ENCODE assay signal across 22 cellular contexts in the genomic region with DNA sequence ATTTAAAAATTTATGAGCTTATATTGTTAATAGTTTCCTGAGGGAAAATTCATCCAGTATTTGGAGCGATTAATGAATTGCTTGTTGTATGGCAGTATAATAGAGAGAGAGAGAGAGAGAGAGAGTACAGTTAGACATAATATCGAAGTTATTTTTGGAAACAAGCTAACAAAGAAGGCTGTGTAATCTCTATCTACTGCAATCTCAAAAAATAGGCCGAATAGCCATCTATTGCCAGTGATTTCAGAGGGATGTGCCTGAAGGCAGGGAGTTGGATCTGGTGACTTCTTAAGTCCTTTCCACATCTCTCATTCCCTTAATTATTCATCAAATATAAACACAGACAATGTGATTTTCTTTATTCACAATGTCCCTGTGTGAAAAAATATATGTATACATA.
A peak's percentile ranks its signal among the peaks of the same experiment; 100 is the strongest.
DNase-seq lines count a peak whose midpoint lies in the region; ATAC-seq and TF ChIP-seq lines count a peak whose summit lies in the region.
"Had no signal": no experiment of that assay in that cellular context is flagged by ENCODE, and none has a peak within 500 bp of the region (broad histone marks: within the 10 kb centered on the region; RNA-seq: fewer than 3 reads in every experiment).

No MANE protein-coding gene starts in this region.

- no peaks in the 10 kb centered on the region for H3K27me3 Mint-ChIP-seq in naive thymus-derived CD4-positive, alpha-beta T cell
- H3K27me3 Mint-ChIP-seq: activated naive CD8-positive, alpha-beta T cell treated with anti-CD3 and anti-CD28 coated beads for 36 hours; CD4-positive, CD25-positive, alpha-beta regulatory T cell; stimulated activated naive B cell treated with anti-CD40 and anti-IgM and Interleukin-4, amounts not matched to agents 10 μg/mL and 1 μg/mL and 100 μg/mL, for 72 hours had no signal

- no peak overlapping the region for H3K27ac ChIP-seq in naive thymus-derived CD4-positive, alpha-beta T cell (ENCODE audit: low read depth, low read length)
- H3K27ac ChIP-seq: coronary artery, ovary had no signal

- peaks cover 0 to 1% (median 0%) of the 10 kb centered on the region in 7 donors for H3K4me1 Mint-ChIP-seq in naive thymus-derived CD4-positive, alpha-beta T cell
- H3K4me1 Mint-ChIP-seq in stimulated activated effector memory CD8-positive, alpha-beta T cell treated with anti-CD3 and anti-CD28 coated beads, Interleukin-12 subunit alpha, Interleukin-12 subunit beta, amount 100 ng/mL, for 72 hours: no peaks in the 10 kb centered on the region
- H3K4me1 Mint-ChIP-seq: activated naive CD8-positive, alpha-beta T cell treated with anti-CD3 and anti-CD28 coated beads for 36 hours; CD4-positive, CD25-positive, alpha-beta regulatory T cell; stimulated activated naive B cell treated with anti-CD40 and anti-IgM and Interleukin-4, amounts not matched to agents 10 μg/mL and 1 μg/mL and 100 μg/mL, for 72 hours had no signal

- no peak overlapping the region for H3K27ac Mint-ChIP-seq in naive thymus-derived CD4-positive, alpha-beta T cell
- H3K27ac Mint-ChIP-seq in stimulated activated effector memory CD8-positive, alpha-beta T cell treated with anti-CD3 and anti-CD28 coated beads, Interleukin-12 subunit alpha, Interleukin-12 subunit beta, amount 100 ng/mL, for 72 hours: no peak overlapping the region
- H3K27ac Mint-ChIP-seq: activated naive CD8-positive, alpha-beta T cell treated with anti-CD3 and anti-CD28 coated beads for 36 hours; CD4-positive, CD25-positive, alpha-beta regulatory T cell; stimulated activated naive B cell treated with anti-CD40 and anti-IgM and Interleukin-4, amounts not matched to agents 10 μg/mL and 1 μg/mL and 100 μg/mL, for 72 hours; WTC11 had no signal

- H3K9me3 ChIP-seq in naive thymus-derived CD4-positive, alpha-beta T cell (ENCODE audit: control insufficient read depth in 2 of 3, low read length in 3 of 3): no peaks in the 10 kb centered on the region
- H3K9me3 ChIP-seq: ovary had no signal

- CTCF ChIA-PET in naive thymus-derived CD4-positive, alpha-beta T cell (lab: Charles Lee): no interaction called here

- ATAC-seq in left ventricle myocardium superior: peak; percentile 42
- ATAC-seq in naive thymus-derived CD4-positive, alpha-beta T cell: no peak
- no peak for ATAC-seq in HG03045 (IDR thresholded peaks at IDR 0.05; ENCODE audit: unreplicated experiment)
- ATAC-seq in stimulated activated effector memory CD8-positive, alpha-beta T cell treated with anti-CD3 and anti-CD28 coated beads, Interleukin-12 subunit alpha, Interleukin-12 subunit beta, amount 100 ng/mL, for 72 hours: no peak
- no peak for ATAC-seq in stimulated activated naive CD8-positive, alpha-beta T cell treated with anti-CD3 and anti-CD28 coated beads, Interleukin-15, Interleukin-2, amounts not matched to agents 100 U/mL and 50 U/mL, for 24 hours
- ATAC-seq: stimulated activated naive B cell treated with anti-CD40 and anti-IgM and Interleukin-4, amounts not matched to agents 10 μg/mL and 1 μg/mL and 100 μg/mL, for 72 hours; WTC11 had no signal

- H3K4me3 Mint-ChIP-seq in naive thymus-derived CD4-positive, alpha-beta T cell: no peak overlapping the region
- H3K4me3 Mint-ChIP-seq in stimulated activated effector memory CD8-positive, alpha-beta T cell treated with anti-CD3 and anti-CD28 coated beads, Interleukin-12 subunit alpha, Interleukin-12 subunit beta, amount 100 ng/mL, for 72 hours: no peak overlapping the region
- H3K4me3 Mint-ChIP-seq: activated naive CD8-positive, alpha-beta T cell treated with anti-CD3 and anti-CD28 coated beads for 36 hours; CD4-positive, CD25-positive, alpha-beta regulatory T cell; stimulated activated naive B cell treated with anti-CD40 and anti-IgM and Interleukin-4, amounts not matched to agents 10 μg/mL and 1 μg/mL and 100 μg/mL, for 72 hours; WTC11 had no signal

- no peak for TF ChIP-seq CTCF in choroid plexus epithelial cell (conservative IDR thresholded peaks at IDR 0.05; ENCODE audit: low read depth, low read length)

- no peak overlapping the region for H3K4me3 ChIP-seq in choroid plexus epithelial cell (ENCODE audit: low read depth, low read length)
- no peak overlapping the region for H3K4me3 ChIP-seq in naive thymus-derived CD4-positive, alpha-beta T cell (ENCODE audit: low read length)
- H3K4me3 ChIP-seq: coronary artery, lung, ovary had no signal

- H3K27me3 ChIP-seq in naive thymus-derived CD4-positive, alpha-beta T cell (ENCODE audit: control insufficient read depth in 2 of 2, insufficient read depth in 2 of 2, low read length in 2 of 2): no peaks in the 10 kb centered on the region
- H3K27me3 ChIP-seq: ovary had no signal

- DNase-seq in NCI-H69 (lab: John Stamatoyannopoulos, UW): peak; percentile 31
- peak; percentile 23 for DNase-seq in choroid plexus epithelial cell (ENCODE audit: low read depth)
- no peak for DNase-seq in left ventricle myocardium superior
- peak; percentile 34 for DNase-seq in retina
- no peak for DNase-seq in naive thymus-derived CD4-positive, alpha-beta T cell
- no peak for DNase-seq in stimulated activated effector memory CD8-positive, alpha-beta T cell treated with anti-CD3 and anti-CD28 coated beads, Interleukin-12 subunit alpha, Interleukin-12 subunit beta, amount 100 ng/mL, for 72 hours (ENCODE audit: low spot score in 2 of 2)
- DNase-seq in stimulated activated naive CD8-positive, alpha-beta T cell treated with anti-CD3 and anti-CD28 coated beads, Interleukin-15, Interleukin-2, amounts not matched to agents 100 U/mL and 50 U/mL, for 24 hours: no peak
- DNase-seq: activated CD4-positive, alpha-beta T cell treated with anti-CD3 and anti-CD28 coated beads, Interleukin-2, amount 50 U/mL, for 4 hours; activated CD8-positive, alpha-beta memory T cell treated with anti-CD3 and anti-CD28 coated beads, Interleukin-2, amount 50 U/mL, for 48 hours; activated naive CD8-positive, alpha-beta T cell treated with anti-CD3 and anti-CD28 coated beads for 36 hours; CD4-positive, CD25-positive, alpha-beta regulatory T cell; DMS 273 treated with DMSO at 0.1 percent for 48 hours; islet precursor cell; NCI-H1105; NCI-H510A; ovary; small intestine; stimulated activated naive B cell treated with anti-CD40 and anti-IgM and Interleukin-4, amounts not matched to agents 10 μg/mL and 1 μg/mL and 100 μg/mL, for 72 hours had no signal

- peaks cover 0 to 13% (median 3%) of the 10 kb centered on the region in 5 donors for H3K36me3 Mint-ChIP-seq in naive thymus-derived CD4-positive, alpha-beta T cell
- H3K36me3 Mint-ChIP-seq in stimulated activated effector memory CD8-positive, alpha-beta T cell treated with anti-CD3 and anti-CD28 coated beads, Interleukin-12 subunit alpha, Interleukin-12 subunit beta, amount 100 ng/mL, for 72 hours: no peaks in the 10 kb centered on the region
- H3K36me3 Mint-ChIP-seq: activated naive CD8-positive, alpha-beta T cell treated with anti-CD3 and anti-CD28 coated beads for 36 hours; stimulated activated naive B cell treated with anti-CD40 and anti-IgM and Interleukin-4, amounts not matched to agents 10 μg/mL and 1 μg/mL and 100 μg/mL, for 72 hours had no signal

- no peaks in the 10 kb centered on the region for H3K36me3 ChIP-seq in naive thymus-derived CD4-positive, alpha-beta T cell (ENCODE audit: control insufficient read depth in 2 of 3, insufficient read depth in 3 of 3, low read length in 3 of 3)
- H3K36me3 ChIP-seq: ovary had no signal

- intact Hi-C loops in left ventricle myocardium superior (cut with micrococcal nuclease): no loop called here
- intact Hi-C loops in naive thymus-derived CD4-positive, alpha-beta T cell (cut with micrococcal nuclease): no loop called here

- H3K9me3 Mint-ChIP-seq in naive thymus-derived CD4-positive, alpha-beta T cell: peaks cover 0 to 21% (median 6%) of the 10 kb centered on the region in 11 donors
- H3K9me3 Mint-ChIP-seq in stimulated activated effector memory CD8-positive, alpha-beta T cell treated with anti-CD3 and anti-CD28 coated beads, Interleukin-12 subunit alpha, Interleukin-12 subunit beta, amount 100 ng/mL, for 72 hours: peaks cover 4% of the 10 kb centered on the region

- no peaks in the 10 kb centered on the region for H3K4me1 ChIP-seq in naive thymus-derived CD4-positive, alpha-beta T cell (ENCODE audit: control insufficient read depth in 2 of 2, insufficient read depth in 2 of 2, low read length in 2 of 2)

- POLR2A ChIA-PET in naive thymus-derived CD4-positive, alpha-beta T cell (lab: Charles Lee): no interaction called here

Comparison
In these comparisons a context has a peak if more than half of its experiments do, and no peak if none do; other contexts are left out.
1. DNase-seq: peak in NCI-H69 (single experiment), choroid plexus epithelial cell (single experiment) and retina (single experiment); none in left ventricle myocardium superior (single experiment), naive thymus-derived CD4-positive, alpha-beta T cell (0 of 9), stimulated activated effector memory CD8-positive, alpha-beta T cell treated with anti-CD3 and anti-CD28 coated beads, Interleukin-12 subunit alpha, Interleukin-12 subunit beta, amount 100 ng/mL, for 72 hours (0 of 2) and stimulated activated naive CD8-positive, alpha-beta T cell treated with anti-CD3 and anti-CD28 coated beads, Interleukin-15, Interleukin-2, amounts not matched to agents 100 U/mL and 50 U/mL, for 24 hours (single experiment).